Comparison of ENCODE assay signal across 8 cellular contexts in the genomic region with DNA sequence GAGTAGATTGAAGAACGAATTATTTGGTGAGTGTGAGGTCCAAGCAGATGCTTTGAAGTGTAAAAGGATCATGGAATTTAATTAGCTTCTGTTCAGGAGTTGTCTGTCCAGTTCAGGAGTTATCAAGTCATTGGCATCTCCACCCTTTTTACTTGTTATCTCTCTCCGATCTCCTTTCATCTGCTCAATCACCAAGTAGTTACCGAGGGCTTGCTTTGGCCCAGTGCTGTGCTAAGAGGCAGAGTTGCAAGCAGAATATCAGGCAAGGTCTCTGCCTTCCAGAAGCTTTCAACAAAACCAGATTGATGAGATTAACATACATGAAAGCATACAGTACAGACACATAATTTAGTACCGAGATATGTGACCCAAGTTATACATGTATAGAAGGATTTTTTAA.
"Had no signal": no experiment of that assay in that cellular context is flagged by ENCODE, and none has a peak within 500 bp of the region (broad histone marks: within the 10 kb centered on the region; RNA-seq: fewer than 3 reads in every experiment).

No MANE protein-coding gene starts in this region.

- DNase-seq: GM23248, GOT3, H7, HFFc6, KBM-7 had no signal

- H3K9me3 Mint-ChIP-seq: HFFc6 had no signal

- H3K9me3 ChIP-seq: HAP-1 had no signal

- H3K27ac Mint-ChIP-seq: HFFc6 had no signal

- H3K4me3 Mint-ChIP-seq: HFFc6, IgD-negative memory B cell had no signal

- H3K4me3 ChIP-seq: GM23248, HAP-1 had no signal

- H3K36me3 ChIP-seq: HAP-1 had no signal

- H3K27ac ChIP-seq: GM23248, HL-60 had no signal

- H3K4me1 ChIP-seq: HAP-1 had no signal
